Comparison of ENCODE assay signal across 38 cellular contexts in genomic region chr17:39975801-39976200, GRCh38. TPM values are rescaled to one million over a fixed set of nuclear protein-coding genes. Genes with fewer than 3 reads are reported as not detected.
"Had no signal": no experiment of that assay in that cellular context is flagged by ENCODE, and none has a peak within 500 bp of the region (broad histone marks: within the 10 kb centered on the region; RNA-seq: fewer than 3 reads in every experiment).

No MANE protein-coding gene starts in this region.

- H3K9me3 Mint-ChIP-seq: activated B cell treated with CpG ODN at 0.5 μM for 24 hours; activated CD4-positive, alpha-beta memory T cell treated with anti-CD3 and anti-CD28 coated beads for 36 hours; activated CD4-positive, alpha-beta T cell treated with anti-CD3 and anti-CD28 coated beads, Interleukin-2, amount 10 ng/mL, durations not matched to agents 24 days and 14 days; activated CD8-positive, alpha-beta T cell treated with anti-CD3 and anti-CD28 coated beads for 36 hours; activated naive CD4-positive, alpha-beta T cell treated with anti-CD3 and anti-CD28 coated beads for 36 hours; activated naive CD4-positive, alpha-beta T cell treated with anti-CD3 and anti-CD28 coated beads, Interleukin-2, amount 50 U/mL, for 72 hours; activated naive CD8-positive, alpha-beta T cell treated with anti-CD3 and anti-CD28 coated beads for 36 hours; activated T-cell treated with anti-CD3 and anti-CD28 coated beads, Interleukin-2, amount 50 U/mL, for 4 hours; activated T-cell treated with anti-CD3 and anti-CD28 coated beads, Interleukin-2, amount 50 U/mL, for 72 hours; activated T-helper 1 cell treated with anti-CD3 and anti-CD28 coated beads, Interleukin-12 subunit alpha, Interleukin-12 subunit beta, Interleukin-2, Interleukin-4 antibody, amounts not matched to agents 30 ng/mL and 10 ng/mL and 1 ng/mL, durations not matched to agents 14 hours and 24 hours and 36 hours; activated T-helper 17 cell treated with anti-CD3 and anti-CD28 coated beads, Interleukin-2, amount 50 U/mL, for 72 hours; T-helper 1 cell treated with Interleukin-12 subunit alpha and Interleukin-12 subunit beta and Interleukin-4 antibody, amounts not matched to agents 30 μg/mL and 1 μg/mL, for 36 hours; T-helper 2 cell treated with Interferon-gamma antibody and Interleukin-4, amounts not matched to agents 5 μg/mL and 100 μg/mL, for 36 hours had no signal

- H3K27me3 ChIP-seq: adrenal gland, body of pancreas, brain microvascular endothelial cell, breast epithelium had no signal

- ATAC-seq: activated CD8-positive, alpha-beta T cell treated with anti-CD3 and anti-CD28 coated beads for 36 hours; activated naive CD4-positive, alpha-beta T cell treated with anti-CD3 and anti-CD28 coated beads, Interleukin-2, amount 50 U/mL, for 72 hours; activated T-cell treated with anti-CD3 and anti-CD28 coated beads, Interleukin-2, amount 50 U/mL, for 4 hours; activated T-cell treated with anti-CD3 and anti-CD28 coated beads, Interleukin-2, amount 50 U/mL, for 72 hours; activated T-helper 17 cell treated with anti-CD3 and anti-CD28 coated beads, Interleukin-2, amount 50 U/mL, for 72 hours; body of pancreas had no signal

- H3K4me3 ChIP-seq: adrenal gland, body of pancreas, breast epithelium had no signal

- H3K9me3 ChIP-seq: adrenal gland, body of pancreas, breast epithelium had no signal

- H3K27ac ChIP-seq: adrenal gland, body of pancreas, brain microvascular endothelial cell, breast epithelium, VCaP had no signal

- H3K4me1 ChIP-seq: body of pancreas had no signal

- H3K4me3 Mint-ChIP-seq: activated B cell treated with CpG ODN at 0.5 μM for 24 hours; activated CD4-positive, alpha-beta memory T cell treated with anti-CD3 and anti-CD28 coated beads for 36 hours; activated CD4-positive, alpha-beta T cell treated with anti-CD3 and anti-CD28 coated beads, Interleukin-2, amount 10 ng/mL, durations not matched to agents 24 days and 14 days; activated CD8-positive, alpha-beta T cell treated with anti-CD3 and anti-CD28 coated beads for 36 hours; activated naive CD4-positive, alpha-beta T cell treated with anti-CD3 and anti-CD28 coated beads for 36 hours; activated naive CD8-positive, alpha-beta T cell treated with anti-CD3 and anti-CD28 coated beads for 36 hours; activated T-cell treated with anti-CD3 and anti-CD28 coated beads, Interleukin-2, amount 50 U/mL, for 4 hours; activated T-cell treated with anti-CD3 and anti-CD28 coated beads, Interleukin-2, amount 50 U/mL, for 72 hours; activated T-helper 1 cell treated with anti-CD3 and anti-CD28 coated beads, Interleukin-12 subunit alpha, Interleukin-12 subunit beta, Interleukin-2, Interleukin-4 antibody, amounts not matched to agents 30 ng/mL and 10 ng/mL and 1 ng/mL, durations not matched to agents 14 hours and 24 hours and 36 hours; activated T-helper 17 cell treated with anti-CD3 and anti-CD28 coated beads, Interleukin-2, amount 50 U/mL, for 72 hours; T-helper 1 cell treated with Interleukin-12 subunit alpha and Interleukin-12 subunit beta and Interleukin-4 antibody, amounts not matched to agents 30 μg/mL and 1 μg/mL, for 36 hours; T-helper 2 cell treated with Interferon-gamma antibody and Interleukin-4, amounts not matched to agents 5 μg/mL and 100 μg/mL, for 36 hours had no signal

- H3K36me3 ChIP-seq: adrenal gland, breast epithelium had no signal

- DNase-seq: activated B cell treated with CpG ODN at 0.5 μM for 24 hours; activated CD4-positive, alpha-beta memory T cell treated with anti-CD3 and anti-CD28 coated beads for 36 hours; activated CD4-positive, alpha-beta T cell treated with anti-CD3 and anti-CD28 coated beads for 4 hours; activated CD4-positive, alpha-beta T cell treated with anti-CD3 and anti-CD28 coated beads, Interleukin-2, amount 10 ng/mL, durations not matched to agents 24 days and 14 days; activated CD4-positive, alpha-beta T cell treated with anti-CD3 and anti-CD28 coated beads, Interleukin-2, amount 50 U/mL, for 1 hour; activated CD4-positive, alpha-beta T cell treated with anti-CD3 and anti-CD28 coated beads, Interleukin-2, amount 50 U/mL, for 4 hours; activated CD4-positive, CD25-positive, alpha-beta regulatory T cell treated with anti-CD3 and anti-CD28 coated beads, Interleukin-2, amount 50 U/mL, for 72 hours; activated CD8-positive, alpha-beta memory T cell treated with anti-CD3 and anti-CD28 coated beads, Interleukin-2, amount 50 U/mL, for 4 hours; activated CD8-positive, alpha-beta T cell treated with anti-CD3 and anti-CD28 coated beads for 36 hours; activated effector memory CD4-positive, alpha-beta T cell treated with anti-CD3 and anti-CD28 coated beads, Interleukin-2, amount 50 U/mL, for 16 hours; activated gamma-delta T cell treated with Interleukin-2 at 50 U/mL for 16 hours; activated naive CD4-positive, alpha-beta T cell; activated naive CD4-positive, alpha-beta T cell treated with anti-CD3 and anti-CD28 coated beads for 36 hours; activated naive CD4-positive, alpha-beta T cell treated with anti-CD3 and anti-CD28 coated beads, Interleukin-2, amount 50 U/mL, for 16 hours; activated naive CD8-positive, alpha-beta T cell treated with anti-CD3 and anti-CD28 coated beads for 36 hours; activated T-cell treated with anti-CD3 and anti-CD28 coated beads for 4 hours; activated T-cell treated with anti-CD3 and anti-CD28 coated beads, Interleukin-2, amount 50 U/mL, for 1 hour; activated T-cell treated with anti-CD3 and anti-CD28 coated beads, Interleukin-2, amount 50 U/mL, for 4 hours; activated T-cell treated with anti-CD3 and anti-CD28 coated beads, Interleukin-2, amount 50 U/mL, for 72 hours; adrenal gland; amniotic stem cell; aorta; body of pancreas; brain microvascular endothelial cell; central memory CD4-positive, alpha-beta T cell; T-helper 2 cell; T-helper 9 cell had no signal

- H3K36me3 Mint-ChIP-seq: activated CD4-positive, alpha-beta memory T cell treated with anti-CD3 and anti-CD28 coated beads for 36 hours; activated naive CD8-positive, alpha-beta T cell treated with anti-CD3 and anti-CD28 coated beads for 36 hours had no signal

- H3K27ac Mint-ChIP-seq: activated B cell treated with CpG ODN at 0.5 μM for 24 hours; activated CD4-positive, alpha-beta memory T cell treated with anti-CD3 and anti-CD28 coated beads for 36 hours; activated CD4-positive, alpha-beta T cell treated with anti-CD3 and anti-CD28 coated beads, Interleukin-2, amount 10 ng/mL, durations not matched to agents 24 days and 14 days; activated CD8-positive, alpha-beta T cell treated with anti-CD3 and anti-CD28 coated beads for 36 hours; activated naive CD4-positive, alpha-beta T cell treated with anti-CD3 and anti-CD28 coated beads for 36 hours; activated naive CD4-positive, alpha-beta T cell treated with anti-CD3 and anti-CD28 coated beads, Interleukin-2, amount 50 U/mL, for 72 hours; activated naive CD8-positive, alpha-beta T cell treated with anti-CD3 and anti-CD28 coated beads for 36 hours; activated T-cell treated with anti-CD3 and anti-CD28 coated beads, Interleukin-2, amount 50 U/mL, for 72 hours; activated T-helper 1 cell treated with anti-CD3 and anti-CD28 coated beads, Interleukin-12 subunit alpha, Interleukin-12 subunit beta, Interleukin-2, Interleukin-4 antibody, amounts not matched to agents 30 ng/mL and 10 ng/mL and 1 ng/mL, durations not matched to agents 14 hours and 24 hours and 36 hours; activated T-helper 17 cell treated with anti-CD3 and anti-CD28 coated beads, Interleukin-2, amount 50 U/mL, for 72 hours; T-helper 1 cell treated with Interleukin-12 subunit alpha and Interleukin-12 subunit beta and Interleukin-4 antibody, amounts not matched to agents 30 μg/mL and 1 μg/mL, for 36 hours; T-helper 2 cell treated with Interferon-gamma antibody and Interleukin-4, amounts not matched to agents 5 μg/mL and 100 μg/mL, for 36 hours had no signal

RNA-seq across cellular contexts. Expression of gene GSDMA, which starts 13.0 kb away (rescaled TPM):
- total RNA-seq: activated B cell treated with CpG ODN at 0.5 μM for 24 hours, astrocyte, cerebellum had no signal

RNA-seq across cellular contexts. Expression of gene CSF3, which starts 39.4 kb away (rescaled TPM):
- total RNA-seq: activated B cell treated with CpG ODN at 0.5 μM for 24 hours; activated CD4-positive, alpha-beta memory T cell treated with anti-CD3 and anti-CD28 coated beads for 36 hours; activated CD4-positive, alpha-beta T cell treated with anti-CD3 and anti-CD28 coated beads, Interleukin-2, amount 10 ng/mL, durations not matched to agents 24 days and 14 days; activated CD8-positive, alpha-beta memory T cell treated with anti-CD3 and anti-CD28 coated beads for 36 hours; activated CD8-positive, alpha-beta T cell treated with anti-CD3 and anti-CD28 coated beads for 36 hours; activated naive CD4-positive, alpha-beta T cell treated with anti-CD3 and anti-CD28 coated beads for 36 hours; activated naive CD4-positive, alpha-beta T cell treated with anti-CD3 and anti-CD28 coated beads, Interleukin-2, amount 50 U/mL, for 72 hours; activated naive CD8-positive, alpha-beta T cell treated with anti-CD3 and anti-CD28 coated beads for 36 hours; activated T-cell treated with anti-CD3 and anti-CD28 coated beads, Interleukin-2, amount 50 U/mL, for 4 hours; activated T-cell treated with anti-CD3 and anti-CD28 coated beads, Interleukin-2, amount 50 U/mL, for 72 hours; activated T-helper 1 cell treated with anti-CD3 and anti-CD28 coated beads, Interleukin-12 subunit alpha, Interleukin-12 subunit beta, Interleukin-2, Interleukin-4 antibody, amounts not matched to agents 30 ng/mL and 10 ng/mL and 1 ng/mL, durations not matched to agents 14 hours and 24 hours and 36 hours; activated T-helper 17 cell treated with anti-CD3 and anti-CD28 coated beads, Interleukin-2, amount 50 U/mL, for 72 hours; astrocyte; cardiac septum had no signal

RNA-seq across cellular contexts. Expression of gene LRRC3C, which starts 48.3 kb away (rescaled TPM):
- total RNA-seq: activated B cell treated with CpG ODN at 0.5 μM for 24 hours; activated CD4-positive, alpha-beta memory T cell treated with anti-CD3 and anti-CD28 coated beads for 36 hours; activated CD4-positive, alpha-beta T cell treated with anti-CD3 and anti-CD28 coated beads, Interleukin-2, amount 10 ng/mL, durations not matched to agents 24 days and 14 days; activated CD8-positive, alpha-beta memory T cell treated with anti-CD3 and anti-CD28 coated beads for 36 hours; activated CD8-positive, alpha-beta T cell treated with anti-CD3 and anti-CD28 coated beads for 36 hours; activated naive CD4-positive, alpha-beta T cell treated with anti-CD3 and anti-CD28 coated beads for 36 hours; activated naive CD4-positive, alpha-beta T cell treated with anti-CD3 and anti-CD28 coated beads, Interleukin-2, amount 50 U/mL, for 72 hours; activated naive CD8-positive, alpha-beta T cell treated with anti-CD3 and anti-CD28 coated beads for 36 hours; activated T-cell treated with anti-CD3 and anti-CD28 coated beads, Interleukin-2, amount 50 U/mL, for 4 hours; activated T-cell treated with anti-CD3 and anti-CD28 coated beads, Interleukin-2, amount 50 U/mL, for 72 hours; activated T-helper 1 cell treated with anti-CD3 and anti-CD28 coated beads, Interleukin-12 subunit alpha, Interleukin-12 subunit beta, Interleukin-2, Interleukin-4 antibody, amounts not matched to agents 30 ng/mL and 10 ng/mL and 1 ng/mL, durations not matched to agents 14 hours and 24 hours and 36 hours; activated T-helper 17 cell treated with anti-CD3 and anti-CD28 coated beads, Interleukin-2, amount 50 U/mL, for 72 hours; adrenal gland; aorta; astrocyte; body of pancreas; cardiac septum; cerebellum had no signal
- polyA plus RNA-seq: adrenal gland, aorta had no signal
